1 cellular context compared by ENCODE assay signal in the genomic region with DNA sequence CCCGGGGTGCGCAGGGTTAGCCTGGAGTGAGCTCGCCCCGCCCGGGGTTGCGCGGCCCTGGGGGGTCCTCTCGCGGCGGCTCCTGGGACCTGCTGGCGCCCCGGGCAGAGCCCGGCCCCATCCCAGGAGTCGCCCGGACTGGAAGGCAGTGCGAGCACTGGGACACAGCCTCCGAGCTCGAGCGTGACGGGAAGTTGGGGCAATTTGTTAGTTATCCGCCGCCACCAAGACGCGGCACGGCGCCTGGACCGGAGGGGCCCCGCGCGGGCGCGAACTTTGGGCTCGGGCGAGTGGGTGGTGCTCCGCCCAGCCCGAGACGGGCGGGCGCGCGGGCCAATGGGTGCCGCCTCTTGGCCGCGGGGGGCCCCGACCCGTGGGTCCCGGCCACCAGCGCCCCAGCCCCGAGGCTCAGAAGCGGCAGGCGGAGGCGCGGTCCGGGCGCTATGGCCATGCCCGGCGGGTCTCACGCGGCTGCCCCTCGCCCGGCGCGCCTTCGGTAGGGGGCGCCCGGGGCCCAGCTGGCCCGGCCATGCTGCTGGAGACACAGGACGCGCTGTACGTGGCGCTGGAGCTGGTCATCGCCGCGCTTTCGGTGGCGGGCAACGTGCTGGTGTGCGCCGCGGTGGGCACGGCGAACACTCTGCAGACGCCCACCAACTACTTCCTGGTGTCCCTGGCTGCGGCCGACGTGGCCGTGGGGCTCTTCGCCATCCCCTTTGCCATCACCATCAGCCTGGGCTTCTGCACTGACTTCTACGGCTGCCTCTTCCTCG.
TF ChIP-seq lines count a peak whose summit lies in the region.

Gene ADORA2B, plus strand, starts transcription at position 411 of the 773 bp plus-strand sequence. Its CDS starts 119 bp downstream, at position 530.

TF ChIP-seq in HepG2, 621 proteins besides CTCF, POLR2A, EP300 and RAD21 (continued from another document and continues in another):
- TF ChIP-seq CHD2 (IDR thresholded peaks at IDR 0.05; ENCODE audit: low read depth, low read length) (no peak), PHF20 (CRISPR knock-in tag; IDR thresholded peaks at IDR 0.05) (no peak; the same call in 1 of the 2 replicates), KMT2B (CRISPR knock-in tag; IDR thresholded peaks at IDR 0.05) (peak; percentile 23; the same call in 1 of the 2 replicates), RCOR2 (CRISPR knock-in tag; IDR thresholded peaks at IDR 0.05) (no peak), ZBTB7A (CRISPR knock-in tag; IDR thresholded peaks at IDR 0.05) (peak; percentile 67; the same call in 1 of the 2 replicates), SOX6 (IDR thresholded peaks at IDR 0.05) (no peak), SOX6 (CRISPR knock-in tag; IDR thresholded peaks at IDR 0.05) (peak; percentile 43), ETV6 (CRISPR knock-in tag; conservative IDR thresholded peaks at IDR 0.05) (peak; percentile 83; the same call in 1 of the 2 replicates), HCFC1 (IDR thresholded peaks at IDR 0.05; ENCODE audit: low read depth, low read length) (no peak), HNRNPLL (IDR thresholded peaks at IDR 0.05; ENCODE audit: low read depth, low read length, poor library complexity, severe bottlenecking) (no peak), HIVEP1 (CRISPR knock-in tag; IDR thresholded peaks at IDR 0.05) (no peak), PHF8 (CRISPR knock-in tag; IDR thresholded peaks at IDR 0.05) (peak; percentile 45; the same call in 1 of the 2 replicates), ZNF629 (CRISPR knock-in tag; conservative IDR thresholded peaks at IDR 0.05) (no peak), NCOR1 (IDR thresholded peaks at IDR 0.05; ENCODE audit: borderline replicate concordance, low read length) (no peak), ZNF777 (CRISPR knock-in tag; IDR thresholded peaks at IDR 0.05) (peak; percentile 91), RNF2 (conservative IDR thresholded peaks at IDR 0.05; ENCODE audit: low read depth) (peak; percentile 88; the same call in 1 of the 2 replicates), ZNF749 (CRISPR knock-in tag; IDR thresholded peaks at IDR 0.05; ENCODE audit: borderline replicate concordance) (peak; percentile 54; the same call in 1 of the 2 replicates), ZNF101 (CRISPR knock-in tag; IDR thresholded peaks at IDR 0.05; ENCODE audit: borderline replicate concordance, low read depth) (no peak), ZNF501 (CRISPR knock-in tag; IDR thresholded peaks at IDR 0.05) (peak; percentile 50; the same call in 1 of the 2 replicates), ZFAT (CRISPR knock-in tag; conservative IDR thresholded peaks at IDR 0.05) (no peak), BRD4 (CRISPR knock-in tag; IDR thresholded peaks at IDR 0.05) (no peak), ZNF790 (CRISPR knock-in tag; IDR thresholded peaks at IDR 0.05; ENCODE audit: borderline replicate concordance) (peak; percentile 93; the same call in 1 of the 2 replicates), EHMT2 (IDR thresholded peaks at IDR 0.05; ENCODE audit: borderline replicate concordance, low read depth, low read length) (no peak), RFXANK (CRISPR knock-in tag; IDR thresholded peaks at IDR 0.05) (0 out of 2 replicates have a peak, but pooled peaks have one; percentile 46), ZNF652 (CRISPR knock-in tag; IDR thresholded peaks at IDR 0.05; ENCODE audit: borderline replicate concordance, low read depth) (no peak), KDM5A (IDR thresholded peaks at IDR 0.05; ENCODE audit: borderline replicate concordance, low read length) (no peak)
- TF ChIP-seq, protein P1, sequence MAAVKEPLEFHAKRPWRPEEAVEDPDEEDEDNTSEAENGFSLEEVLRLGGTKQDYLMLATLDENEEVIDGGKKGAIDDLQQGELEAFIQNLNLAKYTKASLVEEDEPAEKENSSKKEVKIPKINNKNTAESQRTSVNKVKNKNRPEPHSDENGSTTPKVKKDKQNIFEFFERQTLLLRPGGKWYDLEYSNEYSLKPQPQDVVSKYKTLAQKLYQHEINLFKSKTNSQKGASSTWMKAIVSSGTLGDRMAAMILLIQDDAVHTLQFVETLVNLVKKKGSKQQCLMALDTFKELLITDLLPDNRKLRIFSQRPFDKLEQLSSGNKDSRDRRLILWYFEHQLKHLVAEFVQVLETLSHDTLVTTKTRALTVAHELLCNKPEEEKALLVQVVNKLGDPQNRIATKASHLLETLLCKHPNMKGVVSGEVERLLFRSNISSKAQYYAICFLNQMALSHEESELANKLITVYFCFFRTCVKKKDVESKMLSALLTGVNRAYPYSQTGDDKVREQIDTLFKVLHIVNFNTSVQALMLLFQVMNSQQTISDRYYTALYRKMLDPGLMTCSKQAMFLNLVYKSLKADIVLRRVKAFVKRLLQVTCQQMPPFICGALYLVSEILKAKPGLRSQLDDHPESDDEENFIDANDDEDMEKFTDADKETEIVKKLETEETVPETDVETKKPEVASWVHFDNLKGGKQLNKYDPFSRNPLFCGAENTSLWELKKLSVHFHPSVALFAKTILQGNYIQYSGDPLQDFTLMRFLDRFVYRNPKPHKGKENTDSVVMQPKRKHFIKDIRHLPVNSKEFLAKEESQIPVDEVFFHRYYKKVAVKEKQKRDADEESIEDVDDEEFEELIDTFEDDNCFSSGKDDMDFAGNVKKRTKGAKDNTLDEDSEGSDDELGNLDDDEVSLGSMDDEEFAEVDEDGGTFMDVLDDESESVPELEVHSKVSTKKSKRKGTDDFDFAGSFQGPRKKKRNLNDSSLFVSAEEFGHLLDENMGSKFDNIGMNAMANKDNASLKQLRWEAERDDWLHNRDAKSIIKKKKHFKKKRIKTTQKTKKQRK (IDR thresholded peaks at IDR 0.05; ENCODE audit: low read length) = no peak
- TF ChIP-seq, protein P2, sequence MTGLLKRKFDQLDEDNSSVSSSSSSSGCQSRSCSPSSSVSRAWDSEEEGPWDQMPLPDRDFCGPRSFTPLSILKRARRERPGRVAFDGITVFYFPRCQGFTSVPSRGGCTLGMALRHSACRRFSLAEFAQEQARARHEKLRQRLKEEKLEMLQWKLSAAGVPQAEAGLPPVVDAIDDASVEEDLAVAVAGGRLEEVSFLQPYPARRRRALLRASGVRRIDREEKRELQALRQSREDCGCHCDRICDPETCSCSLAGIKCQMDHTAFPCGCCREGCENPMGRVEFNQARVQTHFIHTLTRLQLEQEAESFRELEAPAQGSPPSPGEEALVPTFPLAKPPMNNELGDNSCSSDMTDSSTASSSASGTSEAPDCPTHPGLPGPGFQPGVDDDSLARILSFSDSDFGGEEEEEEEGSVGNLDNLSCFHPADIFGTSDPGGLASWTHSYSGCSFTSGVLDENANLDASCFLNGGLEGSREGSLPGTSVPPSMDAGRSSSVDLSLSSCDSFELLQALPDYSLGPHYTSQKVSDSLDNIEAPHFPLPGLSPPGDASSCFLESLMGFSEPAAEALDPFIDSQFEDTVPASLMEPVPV (CRISPR knock-in tag; IDR thresholded peaks at IDR 0.05) = peak; percentile 71
- TF ChIP-seq, protein P3, sequence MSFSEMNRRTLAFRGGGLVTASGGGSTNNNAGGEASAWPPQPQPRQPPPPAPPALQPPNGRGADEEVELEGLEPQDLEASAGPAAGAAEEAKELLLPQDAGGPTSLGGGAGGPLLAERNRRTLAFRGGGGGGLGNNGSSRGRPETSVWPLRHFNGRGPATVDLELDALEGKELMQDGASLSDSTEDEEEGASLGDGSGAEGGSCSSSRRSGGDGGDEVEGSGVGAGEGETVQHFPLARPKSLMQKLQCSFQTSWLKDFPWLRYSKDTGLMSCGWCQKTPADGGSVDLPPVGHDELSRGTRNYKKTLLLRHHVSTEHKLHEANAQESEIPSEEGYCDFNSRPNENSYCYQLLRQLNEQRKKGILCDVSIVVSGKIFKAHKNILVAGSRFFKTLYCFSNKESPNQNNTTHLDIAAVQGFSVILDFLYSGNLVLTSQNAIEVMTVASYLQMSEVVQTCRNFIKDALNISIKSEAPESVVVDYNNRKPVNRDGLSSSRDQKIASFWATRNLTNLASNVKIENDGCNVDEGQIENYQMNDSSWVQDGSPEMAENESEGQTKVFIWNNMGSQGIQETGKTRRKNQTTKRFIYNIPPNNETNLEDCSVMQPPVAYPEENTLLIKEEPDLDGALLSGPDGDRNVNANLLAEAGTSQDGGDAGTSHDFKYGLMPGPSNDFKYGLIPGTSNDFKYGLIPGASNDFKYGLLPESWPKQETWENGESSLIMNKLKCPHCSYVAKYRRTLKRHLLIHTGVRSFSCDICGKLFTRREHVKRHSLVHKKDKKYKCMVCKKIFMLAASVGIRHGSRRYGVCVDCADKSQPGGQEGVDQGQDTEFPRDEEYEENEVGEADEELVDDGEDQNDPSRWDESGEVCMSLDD (CRISPR knock-in tag; IDR thresholded peaks at IDR 0.05; ENCODE audit: borderline replicate concordance) = no peak; the same call in 1 of the 2 replicates
- TF ChIP-seq, protein P4, sequence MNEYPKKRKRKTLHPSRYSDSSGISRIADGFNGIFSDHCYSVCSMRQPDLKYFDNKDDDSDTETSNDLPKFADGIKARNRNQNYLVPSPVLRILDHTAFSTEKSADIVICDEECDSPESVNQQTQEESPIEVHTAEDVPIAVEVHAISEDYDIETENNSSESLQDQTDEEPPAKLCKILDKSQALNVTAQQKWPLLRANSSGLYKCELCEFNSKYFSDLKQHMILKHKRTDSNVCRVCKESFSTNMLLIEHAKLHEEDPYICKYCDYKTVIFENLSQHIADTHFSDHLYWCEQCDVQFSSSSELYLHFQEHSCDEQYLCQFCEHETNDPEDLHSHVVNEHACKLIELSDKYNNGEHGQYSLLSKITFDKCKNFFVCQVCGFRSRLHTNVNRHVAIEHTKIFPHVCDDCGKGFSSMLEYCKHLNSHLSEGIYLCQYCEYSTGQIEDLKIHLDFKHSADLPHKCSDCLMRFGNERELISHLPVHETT (CRISPR knock-in tag; conservative IDR thresholded peaks at IDR 0.05) = no peak
- TF ChIP-seq, protein P5, sequence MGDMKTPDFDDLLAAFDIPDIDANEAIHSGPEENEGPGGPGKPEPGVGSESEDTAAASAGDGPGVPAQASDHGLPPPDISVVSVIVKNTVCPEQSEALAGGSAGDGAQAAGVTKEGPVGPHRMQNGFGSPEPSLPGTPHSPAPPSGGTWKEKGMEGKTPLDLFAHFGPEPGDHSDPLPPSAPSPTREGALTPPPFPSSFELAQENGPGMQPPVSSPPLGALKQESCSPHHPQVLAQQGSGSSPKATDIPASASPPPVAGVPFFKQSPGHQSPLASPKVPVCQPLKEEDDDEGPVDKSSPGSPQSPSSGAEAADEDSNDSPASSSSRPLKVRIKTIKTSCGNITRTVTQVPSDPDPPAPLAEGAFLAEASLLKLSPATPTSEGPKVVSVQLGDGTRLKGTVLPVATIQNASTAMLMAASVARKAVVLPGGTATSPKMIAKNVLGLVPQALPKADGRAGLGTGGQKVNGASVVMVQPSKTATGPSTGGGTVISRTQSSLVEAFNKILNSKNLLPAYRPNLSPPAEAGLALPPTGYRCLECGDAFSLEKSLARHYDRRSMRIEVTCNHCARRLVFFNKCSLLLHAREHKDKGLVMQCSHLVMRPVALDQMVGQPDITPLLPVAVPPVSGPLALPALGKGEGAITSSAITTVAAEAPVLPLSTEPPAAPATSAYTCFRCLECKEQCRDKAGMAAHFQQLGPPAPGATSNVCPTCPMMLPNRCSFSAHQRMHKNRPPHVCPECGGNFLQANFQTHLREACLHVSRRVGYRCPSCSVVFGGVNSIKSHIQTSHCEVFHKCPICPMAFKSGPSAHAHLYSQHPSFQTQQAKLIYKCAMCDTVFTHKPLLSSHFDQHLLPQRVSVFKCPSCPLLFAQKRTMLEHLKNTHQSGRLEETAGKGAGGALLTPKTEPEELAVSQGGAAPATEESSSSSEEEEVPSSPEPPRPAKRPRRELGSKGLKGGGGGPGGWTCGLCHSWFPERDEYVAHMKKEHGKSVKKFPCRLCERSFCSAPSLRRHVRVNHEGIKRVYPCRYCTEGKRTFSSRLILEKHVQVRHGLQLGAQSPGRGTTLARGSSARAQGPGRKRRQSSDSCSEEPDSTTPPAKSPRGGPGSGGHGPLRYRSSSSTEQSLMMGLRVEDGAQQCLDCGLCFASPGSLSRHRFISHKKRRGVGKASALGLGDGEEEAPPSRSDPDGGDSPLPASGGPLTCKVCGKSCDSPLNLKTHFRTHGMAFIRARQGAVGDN (CRISPR knock-in tag; IDR thresholded peaks at IDR 0.05) = peak; percentile 94
- TF ChIP-seq, protein P6, sequence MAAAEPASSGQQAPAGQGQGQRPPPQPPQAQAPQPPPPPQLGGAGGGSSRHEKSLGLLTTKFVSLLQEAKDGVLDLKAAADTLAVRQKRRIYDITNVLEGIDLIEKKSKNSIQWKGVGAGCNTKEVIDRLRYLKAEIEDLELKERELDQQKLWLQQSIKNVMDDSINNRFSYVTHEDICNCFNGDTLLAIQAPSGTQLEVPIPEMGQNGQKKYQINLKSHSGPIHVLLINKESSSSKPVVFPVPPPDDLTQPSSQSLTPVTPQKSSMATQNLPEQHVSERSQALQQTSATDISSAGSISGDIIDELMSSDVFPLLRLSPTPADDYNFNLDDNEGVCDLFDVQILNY (CRISPR knock-in tag; conservative IDR thresholded peaks at IDR 0.05) = 0 out of 2 replicates have a peak, but pooled peaks have one; percentile 7
- TF ChIP-seq, protein P7, sequence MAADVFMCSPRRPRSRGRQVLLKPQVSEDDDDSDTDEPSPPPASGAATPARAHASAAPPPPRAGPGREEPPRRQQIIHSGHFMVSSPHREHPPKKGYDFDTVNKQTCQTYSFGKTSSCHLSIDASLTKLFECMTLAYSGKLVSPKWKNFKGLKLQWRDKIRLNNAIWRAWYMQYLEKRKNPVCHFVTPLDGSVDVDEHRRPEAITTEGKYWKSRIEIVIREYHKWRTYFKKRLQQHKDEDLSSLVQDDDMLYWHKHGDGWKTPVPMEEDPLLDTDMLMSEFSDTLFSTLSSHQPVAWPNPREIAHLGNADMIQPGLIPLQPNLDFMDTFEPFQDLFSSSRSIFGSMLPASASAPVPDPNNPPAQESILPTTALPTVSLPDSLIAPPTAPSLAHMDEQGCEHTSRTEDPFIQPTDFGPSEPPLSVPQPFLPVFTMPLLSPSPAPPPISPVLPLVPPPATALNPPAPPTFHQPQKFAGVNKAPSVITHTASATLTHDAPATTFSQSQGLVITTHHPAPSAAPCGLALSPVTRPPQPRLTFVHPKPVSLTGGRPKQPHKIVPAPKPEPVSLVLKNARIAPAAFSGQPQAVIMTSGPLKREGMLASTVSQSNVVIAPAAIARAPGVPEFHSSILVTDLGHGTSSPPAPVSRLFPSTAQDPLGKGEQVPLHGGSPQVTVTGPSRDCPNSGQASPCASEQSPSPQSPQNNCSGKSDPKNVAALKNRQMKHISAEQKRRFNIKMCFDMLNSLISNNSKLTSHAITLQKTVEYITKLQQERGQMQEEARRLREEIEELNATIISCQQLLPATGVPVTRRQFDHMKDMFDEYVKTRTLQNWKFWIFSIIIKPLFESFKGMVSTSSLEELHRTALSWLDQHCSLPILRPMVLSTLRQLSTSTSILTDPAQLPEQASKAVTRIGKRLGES (CRISPR knock-in tag; IDR thresholded peaks at IDR 0.05; ENCODE audit: borderline replicate concordance) = no peak
- TF ChIP-seq, protein P8, sequence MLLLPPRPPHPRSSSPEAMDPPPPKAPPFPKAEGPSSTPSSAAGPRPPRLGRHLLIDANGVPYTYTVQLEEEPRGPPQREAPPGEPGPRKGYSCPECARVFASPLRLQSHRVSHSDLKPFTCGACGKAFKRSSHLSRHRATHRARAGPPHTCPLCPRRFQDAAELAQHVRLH (CRISPR knock-in tag; IDR thresholded peaks at IDR 0.05; ENCODE audit: borderline replicate concordance, low read depth) = peak; percentile 86; the same call in 1 of the 2 replicates
- TF ChIP-seq, protein P9, sequence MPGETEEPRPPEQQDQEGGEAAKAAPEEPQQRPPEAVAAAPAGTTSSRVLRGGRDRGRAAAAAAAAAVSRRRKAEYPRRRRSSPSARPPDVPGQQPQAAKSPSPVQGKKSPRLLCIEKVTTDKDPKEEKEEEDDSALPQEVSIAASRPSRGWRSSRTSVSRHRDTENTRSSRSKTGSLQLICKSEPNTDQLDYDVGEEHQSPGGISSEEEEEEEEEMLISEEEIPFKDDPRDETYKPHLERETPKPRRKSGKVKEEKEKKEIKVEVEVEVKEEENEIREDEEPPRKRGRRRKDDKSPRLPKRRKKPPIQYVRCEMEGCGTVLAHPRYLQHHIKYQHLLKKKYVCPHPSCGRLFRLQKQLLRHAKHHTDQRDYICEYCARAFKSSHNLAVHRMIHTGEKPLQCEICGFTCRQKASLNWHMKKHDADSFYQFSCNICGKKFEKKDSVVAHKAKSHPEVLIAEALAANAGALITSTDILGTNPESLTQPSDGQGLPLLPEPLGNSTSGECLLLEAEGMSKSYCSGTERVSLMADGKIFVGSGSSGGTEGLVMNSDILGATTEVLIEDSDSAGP (CRISPR knock-in tag; IDR thresholded peaks at IDR 0.05; ENCODE audit: borderline replicate concordance) = no peak; the same call in 1 of the 2 replicates
